In genomic region chr10:126135939-126136595, GRCh38 we compare ENCODE assay signal across 1 cellular context.
TF ChIP-seq lines count a peak whose summit lies in the region.

No MANE protein-coding gene starts in this region.

TF ChIP-seq in H1, 55 proteins besides CTCF, POLR2A, EP300 and RAD21 (continued from another document):
- TF ChIP-seq FOSL1 (IDR thresholded peaks at IDR 0.05; ENCODE audit: insufficient read depth, low read depth, low read length) = no peak
- TF ChIP-seq SAP30 (IDR thresholded peaks at IDR 0.05; ENCODE audit: insufficient read depth, insufficient replicate concordance, low read length) = no peak
- no peak for TF ChIP-seq GABPA (IDR thresholded peaks at IDR 0.05; ENCODE audit: borderline replicate concordance, insufficient read depth, low read length)
- TF ChIP-seq CBX8 (IDR thresholded peaks at IDR 0.05; ENCODE audit: borderline replicate concordance, low read depth, low read length) = no peak
- TF ChIP-seq BRCA1 (IDR thresholded peaks at IDR 0.05; ENCODE audit: low read depth, low read length) = no peak
- TF ChIP-seq SIN3A (conservative IDR thresholded peaks at IDR 0.05 in 1 of 2, IDR thresholded peaks at IDR 0.05 in 1 of 2; ENCODE audit: low read depth in 1 of 2, low read length in 2 of 2) = no peak
- no peak for TF ChIP-seq CTBP2 (IDR thresholded peaks at IDR 0.05; ENCODE audit: borderline replicate concordance, insufficient read depth, insufficient read length, low read length)
